8 cellular contexts compared by ENCODE assay signal in genomic region chr10:26438534-26439269, GRCh38. TPM values are rescaled to one million over a fixed set of nuclear protein-coding genes. Genes with fewer than 3 reads are reported as not detected.
DNase-seq lines count a peak whose midpoint lies in the region; ATAC-seq and TF ChIP-seq lines count a peak whose summit lies in the region.

No MANE protein-coding gene starts in this region.

- no peaks in the 10 kb centered on the region for H3K36me3 ChIP-seq in Peyer's patch
- H3K36me3 ChIP-seq in iPS-20b (ENCODE audit: insufficient read depth, low read depth, low read length) = no peaks in the 10 kb centered on the region

- H3K4me1 ChIP-seq in Peyer's patch (peaks cover 0 to 9% (median 0%) of the 10 kb centered on the region in 4 donors), iPS-20b (ENCODE audit: insufficient read depth, low read length) (no peaks in the 10 kb centered on the region)

- no peaks in the 10 kb centered on the region for H3K9me3 ChIP-seq in Peyer's patch
- no peaks in the 10 kb centered on the region for H3K9me3 ChIP-seq in iPS-20b (ENCODE audit: insufficient read depth, low read depth, low read length)

- POLR2A ChIA-PET in GM10248 (lab: Yijun Ruan, JAX) = no interaction called here

- H3K27ac ChIP-seq in Peyer's patch (peak overlapping the region; percentile 88 to 95 (median 91)), iPS-20b (ENCODE audit: low read length) (no peak overlapping the region)

- no peak overlapping the region for H3K9ac ChIP-seq in iPS-20b (ENCODE audit: low read depth, low read length)

- H3K4me3 ChIP-seq in Peyer's patch (peak overlapping the region; percentile 58 to 70 (median 64)), iPS-20b (ENCODE audit: low read length) (peak overlapping the region; percentile 68)

- TF ChIP-seq POLR2A in Peyer's patch (IDR thresholded peaks at IDR 0.05) = no peak

- TF ChIP-seq CTCF in GM10248 (IDR thresholded peaks at IDR 0.05; ENCODE audit: control extremely low read depth, extremely low read depth, low read depth, missing control alignments) = no peak
- TF ChIP-seq CTCF in Peyer's patch (IDR thresholded peaks at IDR 0.05) = no peak

- DNase-seq in GM10248 (ENCODE audit: extremely low spot score) (peak; percentile 74), Peyer's patch (peak; percentile 49 to 76 (median 51)), NCI-H146 treated with DMSO at 0.1 percent for 48 hours (lab: John Stamatoyannopoulos, UW; ENCODE audit: unreplicated experiment) (no peak), 8988T (no peak)
- DNase-seq in activated naive CD4-positive, alpha-beta T cell treated with anti-CD3 and anti-CD28 coated beads, Interleukin-2, amount 50 U/mL, for 16 hours = peak; percentile 83
- DNase-seq in stimulated activated CD4-positive, alpha-beta T cell treated with anti-CD3 and anti-CD28 coated beads, Interleukin-4, amount 100 ng/mL, for 24 hours = peak; percentile 81

- H3K27me3 ChIP-seq in Peyer's patch (no peaks in the 10 kb centered on the region), iPS-20b (ENCODE audit: insufficient read depth, low read length) (peaks cover 32% of the 10 kb centered on the region)

- ATAC-seq in HG02623 (IDR thresholded peaks at IDR 0.05; ENCODE audit: unreplicated experiment) = peak; percentile 59

- CTCF ChIA-PET in GM10248 (lab: Yijun Ruan, JAX) = interaction anchor here (1.5 to 2.0 kb wide), 2 partner anchors 30 kb away, joined by 3 to 5 read pairs; no protein-coding TSS in a partner anchor

RNA-seq across cellular contexts. Expression of gene APBB1IP, which starts 0.6 kb away (rescaled TPM):
- total RNA-seq in Peyer's patch = 10 to 100 TPM in 1 of 4 donors, 1 to 10 TPM in 3; 3.3 to 32.2 (median 4.9) TPM

Comparison
In these comparisons a context has a peak if more than half of its experiments do, and no peak if none do; other contexts are left out.
1. DNase-seq: peak in GM10248 (single experiment), Peyer's patch (3 of 3), activated naive CD4-positive, alpha-beta T cell treated with anti-CD3 and anti-CD28 coated beads, Interleukin-2, amount 50 U/mL, for 16 hours (single experiment) and stimulated activated CD4-positive, alpha-beta T cell treated with anti-CD3 and anti-CD28 coated beads, Interleukin-4, amount 100 ng/mL, for 24 hours (single experiment); none in NCI-H146 treated with DMSO at 0.1 percent for 48 hours (single experiment) and 8988T (single experiment).